16 cellular contexts compared by ENCODE assay signal in genomic region chr13:113588394-113589111, GRCh38. TPM values are rescaled to one million over a fixed set of nuclear protein-coding genes. Genes with fewer than 3 reads are reported as not detected.
DNase-seq lines count a peak whose midpoint lies in the region; ATAC-seq and TF ChIP-seq lines count a peak whose summit lies in the region.
"Had no signal": no experiment of that assay in that cellular context is flagged by ENCODE, and none has a peak within 500 bp of the region (broad histone marks: within the 10 kb centered on the region; RNA-seq: fewer than 3 reads in every experiment).

No MANE protein-coding gene starts in this region.

- no peaks in the 10 kb centered on the region for H3K9me3 ChIP-seq in endodermal cell (ENCODE audit: control insufficient read depth, low read length)
- H3K9me3 ChIP-seq: Caco-2, SK-N-SH had no signal

- no peak overlapping the region for H3K9ac ChIP-seq in endodermal cell (ENCODE audit: extremely low read depth, low read length, poor library complexity, severe bottlenecking)
- H3K9ac ChIP-seq: SK-N-SH had no signal

- H3K4me1 Mint-ChIP-seq in endodermal cell, result peaks cover 9% of the 10 kb centered on the region
- peaks cover 16 to 34% of the 10 kb centered on the region in 2 donors for H3K4me1 Mint-ChIP-seq in stimulated activated naive B cell treated with anti-CD40 and anti-IgM and Interleukin-4, amounts not matched to agents 10 μg/mL and 1 μg/mL and 100 μg/mL, for 72 hours

- no peaks in the 10 kb centered on the region for H3K9me3 Mint-ChIP-seq in endodermal cell
- H3K9me3 Mint-ChIP-seq in stimulated activated naive B cell treated with anti-CD40 and anti-IgM and Interleukin-4, amounts not matched to agents 10 μg/mL and 1 μg/mL and 100 μg/mL, for 72 hours, result no peaks in the 10 kb centered on the region
- H3K9me3 Mint-ChIP-seq: HFFc6 had no signal

- no peak overlapping the region for H3K27ac ChIP-seq in endodermal cell (ENCODE audit: low read depth, low read length)
- H3K27ac ChIP-seq: hepatocyte had no signal

- TF ChIP-seq CTCF in endodermal cell (conservative IDR thresholded peaks at IDR 0.05), result no peak

- WGBS in endodermal cell (ENCODE audit: insufficient coverage in 1 of 2, insufficient read length in 1 of 2), 2 experiments, result 96 to 98% methylated on average over 5 to 6 of the region's 6 CpGs

- no peak overlapping the region for H3K4me3 Mint-ChIP-seq in endodermal cell
- H3K4me3 Mint-ChIP-seq in stimulated activated naive B cell treated with anti-CD40 and anti-IgM and Interleukin-4, amounts not matched to agents 10 μg/mL and 1 μg/mL and 100 μg/mL, for 72 hours, result no peak overlapping the region
- H3K4me3 Mint-ChIP-seq: activated naive CD4-positive, alpha-beta T cell treated with anti-CD3 and anti-CD28 coated beads, Interleukin-2, amount 10 ng/mL, durations not matched to agents 7 days and 5 days; HFFc6 had no signal

- H3K36me3 ChIP-seq in endodermal cell (ENCODE audit: control insufficient read depth, insufficient read depth, low read length), result peaks cover 56% of the 10 kb centered on the region

- DNase-seq in activated CD8-positive, alpha-beta memory T cell treated with anti-CD3 and anti-CD28 coated beads for 24 hours, result peak; percentile 52
- no peak for DNase-seq in activated CD8-positive, alpha-beta memory T cell treated with anti-CD3 and anti-CD28 coated beads, Interleukin-2, amount 50 U/mL, for 4 hours
- DNase-seq in endodermal cell (peak; percentile 21), NCI-H128 (lab: John Stamatoyannopoulos, UW; ENCODE audit: unreplicated experiment) (no peak)
- no peak for DNase-seq in stimulated activated naive B cell treated with anti-CD40 and anti-IgM and Interleukin-4, amounts not matched to agents 10 μg/mL and 1 μg/mL and 100 μg/mL, for 72 hours
- DNase-seq in central memory CD4-positive, alpha-beta T cell, result no peak
- DNase-seq: cerebellar nuclear complex, HFFc6, retina, SK-N-SH had no signal

- no peaks in the 10 kb centered on the region for H3K4me1 ChIP-seq in endodermal cell (ENCODE audit: control insufficient read depth, insufficient read depth, low read length)

- no peak overlapping the region for H3K4me3 ChIP-seq in endodermal cell (ENCODE audit: low read length)
- H3K4me3 ChIP-seq: hepatocyte had no signal

- no peaks in the 10 kb centered on the region for H3K27me3 ChIP-seq in endodermal cell (ENCODE audit: control insufficient read depth, insufficient read depth, low read length, poor library complexity, severe bottlenecking)
- H3K27me3 ChIP-seq: hepatocyte had no signal

- H3K27me3 Mint-ChIP-seq in endodermal cell (ENCODE audit: insufficient read depth), result no peaks in the 10 kb centered on the region
- H3K27me3 Mint-ChIP-seq in stimulated activated naive B cell treated with anti-CD40 and anti-IgM and Interleukin-4, amounts not matched to agents 10 μg/mL and 1 μg/mL and 100 μg/mL, for 72 hours, result no peaks in the 10 kb centered on the region

- TF ChIP-seq POLR2A in Raji (IDR thresholded peaks at IDR 0.05; ENCODE audit: insufficient read depth, low read depth, low read length), result peak; percentile 9; the same call in 1 of the 2 replicates

- peak overlapping the region; percentile 52 for H3K27ac Mint-ChIP-seq in endodermal cell
- H3K27ac Mint-ChIP-seq in stimulated activated naive B cell treated with anti-CD40 and anti-IgM and Interleukin-4, amounts not matched to agents 10 μg/mL and 1 μg/mL and 100 μg/mL, for 72 hours, result peak overlapping the region; percentile 0
- H3K27ac Mint-ChIP-seq: activated naive CD4-positive, alpha-beta T cell treated with anti-CD3 and anti-CD28 coated beads, Interleukin-2, amount 10 ng/mL, durations not matched to agents 7 days and 5 days; HFFc6 had no signal

- no peak for ATAC-seq in stimulated activated naive B cell treated with anti-CD40 and anti-IgM and Interleukin-4, amounts not matched to agents 10 μg/mL and 1 μg/mL and 100 μg/mL, for 72 hours (replicated peaks)
- ATAC-seq in HG03439 (IDR thresholded peaks at IDR 0.05; ENCODE audit: unreplicated experiment), result no peak
- ATAC-seq: esophagus mucosa had no signal

- H3K36me3 Mint-ChIP-seq in endodermal cell (ENCODE audit: low read depth), result peaks cover 50% of the 10 kb centered on the region
- peaks cover 42 to 45% of the 10 kb centered on the region in 2 donors for H3K36me3 Mint-ChIP-seq in stimulated activated naive B cell treated with anti-CD40 and anti-IgM and Interleukin-4, amounts not matched to agents 10 μg/mL and 1 μg/mL and 100 μg/mL, for 72 hours

RNA-seq across cellular contexts. Expression of gene TFDP1, which starts 4.0 kb away (rescaled TPM):
- 10 to 100 TPM; 74.8 to 76.1 TPM for total RNA-seq in endodermal cell
- 84.3 TPM for polyA plus RNA-seq in endodermal cell (2013, experiment 1 of 2)
- 82.9 TPM for polyA plus RNA-seq in endodermal cell (2013, experiment 2 of 2)

Comparison
In these comparisons a context has a peak if more than half of its experiments do, and no peak if none do; other contexts are left out.
1. DNase-seq: peak in activated CD8-positive, alpha-beta memory T cell treated with anti-CD3 and anti-CD28 coated beads for 24 hours (single experiment) and endodermal cell (single experiment); none in activated CD8-positive, alpha-beta memory T cell treated with anti-CD3 and anti-CD28 coated beads, Interleukin-2, amount 50 U/mL, for 4 hours (single experiment), stimulated activated naive B cell treated with anti-CD40 and anti-IgM and Interleukin-4, amounts not matched to agents 10 μg/mL and 1 μg/mL and 100 μg/mL, for 72 hours (single experiment), NCI-H128 (single experiment) and central memory CD4-positive, alpha-beta T cell (single experiment).